22 cellular contexts compared by ENCODE assay signal in genomic region chr1:193960040-193960439, GRCh38.
"Had no signal": no experiment of that assay in that cellular context is flagged by ENCODE, and none has a peak within 500 bp of the region (broad histone marks: within the 10 kb centered on the region; RNA-seq: fewer than 3 reads in every experiment).

No MANE protein-coding gene starts in this region.

- H3K27ac ChIP-seq: brain microvascular endothelial cell had no signal

- ATAC-seq: activated CD8-positive, alpha-beta T cell treated with anti-CD3 and anti-CD28 coated beads for 36 hours; activated T-cell treated with anti-CD3 and anti-CD28 coated beads, Interleukin-2, amount 50 U/mL, for 72 hours; PC-3; T-cell had no signal

- H3K36me3 ChIP-seq: brain microvascular endothelial cell, MG63 had no signal

- H3K27ac Mint-ChIP-seq: activated B cell treated with CpG ODN at 0.5 μM for 24 hours; activated CD8-positive, alpha-beta T cell treated with anti-CD3 and anti-CD28 coated beads for 36 hours; activated naive CD4-positive, alpha-beta T cell treated with anti-CD3 and anti-CD28 coated beads, Interleukin-2, amount 10 ng/mL, durations not matched to agents 7 days and 5 days; activated naive CD8-positive, alpha-beta T cell treated with anti-CD3 and anti-CD28 coated beads for 36 hours; activated T-cell treated with anti-CD3 and anti-CD28 coated beads, Interleukin-2, amount 50 U/mL, for 72 hours; activated T-helper 2 cell treated with anti-CD3 and anti-CD28 coated beads, Interferon-gamma antibody, Interleukin-2, Interleukin-4, amounts not matched to agents 10 μg/mL and 5 μg/mL and 100 μg/mL, durations not matched to agents 14 hours and 24 hours and 36 hours; T-cell had no signal

- H3K4me3 ChIP-seq: MG63 had no signal

- H3K9me3 ChIP-seq: MG63 had no signal

- H3K36me3 Mint-ChIP-seq: activated naive CD4-positive, alpha-beta T cell treated with anti-CD3 and anti-CD28 coated beads, Interleukin-2, amount 10 ng/mL, durations not matched to agents 7 days and 5 days; activated naive CD8-positive, alpha-beta T cell treated with anti-CD3 and anti-CD28 coated beads for 36 hours; T-cell had no signal

- DNase-seq: activated B cell treated with CpG ODN at 0.5 μM for 24 hours; activated CD4-positive, alpha-beta T cell treated with anti-CD3 and anti-CD28 coated beads, Interleukin-2, amount 50 U/mL, for 1 hour; activated CD8-positive, alpha-beta memory T cell treated with anti-CD3 and anti-CD28 coated beads, Interleukin-2, amount 50 U/mL, for 4 hours; activated CD8-positive, alpha-beta T cell treated with anti-CD3 and anti-CD28 coated beads for 36 hours; activated gamma-delta T cell treated with Interleukin-2 at 50 U/mL for 16 hours; activated naive CD4-positive, alpha-beta T cell treated with anti-CD3 and anti-CD28 coated beads, Interleukin-2, amount 10 ng/mL, durations not matched to agents 7 days and 5 days; activated naive CD8-positive, alpha-beta T cell treated with anti-CD3 and anti-CD28 coated beads for 36 hours; activated T-cell treated with anti-CD3 and anti-CD28 coated beads, Interleukin-2, amount 50 U/mL, for 72 hours; brain microvascular endothelial cell; MG63; MV-4-11; NCI-H1092 treated with DMSO at 0.1 percent for 48 hours; NCI-H1417 treated with DMSO at 0.1 percent for 48 hours; NCI-H1694; NCI-H2029; NCI-H510A treated with DMSO at 0.1 percent for 48 hours; PC-3; SIG-M5; T-cell; T-helper 2 cell; T1000 had no signal

- H3K4me3 Mint-ChIP-seq: activated B cell treated with CpG ODN at 0.5 μM for 24 hours; activated CD8-positive, alpha-beta T cell treated with anti-CD3 and anti-CD28 coated beads for 36 hours; activated naive CD4-positive, alpha-beta T cell treated with anti-CD3 and anti-CD28 coated beads, Interleukin-2, amount 10 ng/mL, durations not matched to agents 7 days and 5 days; activated naive CD8-positive, alpha-beta T cell treated with anti-CD3 and anti-CD28 coated beads for 36 hours; activated T-cell treated with anti-CD3 and anti-CD28 coated beads, Interleukin-2, amount 50 U/mL, for 72 hours; T-cell had no signal

- H3K27me3 ChIP-seq: brain microvascular endothelial cell, MG63 had no signal

- H3K4me1 Mint-ChIP-seq: activated B cell treated with CpG ODN at 0.5 μM for 24 hours; activated naive CD4-positive, alpha-beta T cell treated with anti-CD3 and anti-CD28 coated beads, Interleukin-2, amount 10 ng/mL, durations not matched to agents 7 days and 5 days; activated naive CD8-positive, alpha-beta T cell treated with anti-CD3 and anti-CD28 coated beads for 36 hours had no signal

- H3K27me3 Mint-ChIP-seq: activated B cell treated with CpG ODN at 0.5 μM for 24 hours; activated CD8-positive, alpha-beta T cell treated with anti-CD3 and anti-CD28 coated beads for 36 hours; activated naive CD4-positive, alpha-beta T cell treated with anti-CD3 and anti-CD28 coated beads, Interleukin-2, amount 10 ng/mL, durations not matched to agents 7 days and 5 days; activated naive CD8-positive, alpha-beta T cell treated with anti-CD3 and anti-CD28 coated beads for 36 hours; T-cell had no signal

- H3K9me3 Mint-ChIP-seq: activated B cell treated with CpG ODN at 0.5 μM for 24 hours; activated CD8-positive, alpha-beta T cell treated with anti-CD3 and anti-CD28 coated beads for 36 hours; activated naive CD4-positive, alpha-beta T cell treated with anti-CD3 and anti-CD28 coated beads, Interleukin-2, amount 10 ng/mL, durations not matched to agents 7 days and 5 days; activated T-helper 2 cell treated with anti-CD3 and anti-CD28 coated beads, Interferon-gamma antibody, Interleukin-2, Interleukin-4, amounts not matched to agents 10 μg/mL and 5 μg/mL and 100 μg/mL, durations not matched to agents 14 hours and 24 hours and 36 hours had no signal
